Comparison of ENCODE assay signal across 11 cellular contexts in the genomic region with DNA sequence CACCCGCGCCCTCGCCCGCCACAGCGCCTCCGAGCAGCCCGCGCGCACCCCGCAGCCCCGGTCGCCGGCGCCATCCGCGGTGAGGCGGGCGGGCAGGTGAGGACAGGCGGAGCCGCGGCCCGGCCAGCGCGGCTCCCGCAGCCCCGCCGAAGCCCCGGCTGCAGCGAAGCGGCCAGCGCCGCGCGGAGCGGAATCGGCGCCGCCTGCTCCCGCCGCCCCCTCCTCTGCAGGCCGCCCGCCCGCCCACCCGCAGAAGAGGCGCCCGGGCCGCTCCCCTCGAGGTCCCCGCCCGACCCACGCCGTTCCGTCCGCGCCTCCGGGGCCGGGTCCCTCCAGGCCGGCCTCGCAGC. TPM values are rescaled to one million over a fixed set of nuclear protein-coding genes. Genes with fewer than 3 reads are reported as not detected.
A peak's percentile ranks its signal among the peaks of the same experiment; 100 is the strongest.
DNase-seq lines count a peak whose midpoint lies in the region; ATAC-seq and TF ChIP-seq lines count a peak whose summit lies in the region.
"Had no signal": no experiment of that assay in that cellular context is flagged by ENCODE, and none has a peak within 500 bp of the region (broad histone marks: within the 10 kb centered on the region; RNA-seq: fewer than 3 reads in every experiment).

No MANE protein-coding gene starts in this region.

- intact Hi-C loops in left ventricle myocardium inferior (cut with micrococcal nuclease), result no loop called here
- intact Hi-C loops in sigmoid colon (cut with DNase I), result loop anchor here (5.0 kb wide), 1 partner anchor 342 kb away; no protein-coding TSS in a partner anchor

- H3K36me3 ChIP-seq in BLaER1 treated with 17β-estradiol and CSF1 and Interleukin-3, amounts not matched to agents 10 nM and 100 nM, result no peaks in the 10 kb centered on the region
- H3K36me3 ChIP-seq in RWPE2 (ENCODE audit: low read depth) (no peaks in the 10 kb centered on the region), left ventricle myocardium inferior (no peaks in the 10 kb centered on the region), sigmoid colon (no peaks in the 10 kb centered on the region)

- DNase-seq in RWPE2 (ENCODE audit: low spot score), result no peak
- DNase-seq in left ventricle myocardium inferior, result no peak
- DNase-seq in sigmoid colon, result no peak
- no peak for DNase-seq in SW 1271 (lab: John Stamatoyannopoulos, UW)
- no peak for DNase-seq in activated gamma-delta T cell treated with Interleukin-2 at 50 U/mL for 16 hours
- DNase-seq: activated B cell treated with CpG ODN at 0.5 μM for 24 hours, kidney glomerular epithelial cell, NCI-H1417 had no signal

- H3K27ac ChIP-seq in BLaER1 treated with 17β-estradiol and CSF1 and Interleukin-3, amounts not matched to agents 10 nM and 100 nM, result no peak overlapping the region
- H3K27ac ChIP-seq in RWPE2 (ENCODE audit: poor library complexity, severe bottlenecking) (no peak overlapping the region), left ventricle myocardium inferior (replicated peaks) (peak overlapping the region; percentile 96), sigmoid colon (peak overlapping the region; percentile 28 to 64 (median 57))

- peak overlapping the region; percentile 72 to 99 (median 97) for H3K4me2 ChIP-seq in BLaER1 treated with 17β-estradiol and CSF1 and Interleukin-3, amounts not matched to agents 10 nM and 100 nM

- no peak for TF ChIP-seq EP300 in sigmoid colon (IDR thresholded peaks at IDR 0.05)

- peak overlapping the region; percentile 53 to 81 (median 69) for H3K4me3 ChIP-seq in BLaER1 treated with 17β-estradiol and CSF1 and Interleukin-3, amounts not matched to agents 10 nM and 100 nM
- peak overlapping the region; percentile 44 for H3K4me3 ChIP-seq in RWPE2 (ENCODE audit: severe bottlenecking)
- H3K4me3 ChIP-seq in left ventricle myocardium inferior, result peak overlapping the region; percentile 87
- H3K4me3 ChIP-seq in sigmoid colon, result peak overlapping the region; percentile 53 to 95 (median 72)

- H3K4me1 ChIP-seq in BLaER1 treated with 17β-estradiol and CSF1 and Interleukin-3, amounts not matched to agents 10 nM and 100 nM, result peaks cover 0 to 14% (median 6%) of the 10 kb centered on the region in 10 experiments; a peak in 12 of 20 replicates
- no peaks in the 10 kb centered on the region for H3K4me1 ChIP-seq in RWPE2 (ENCODE audit: insufficient read depth, poor library complexity, severe bottlenecking)
- peaks cover 74% of the 10 kb centered on the region for H3K4me1 ChIP-seq in left ventricle myocardium inferior
- H3K4me1 ChIP-seq in sigmoid colon, result peaks cover 0 to 52% (median 50%) of the 10 kb centered on the region in 4 donors

- no peaks in the 10 kb centered on the region for H3K9me3 ChIP-seq in BLaER1 treated with 17β-estradiol and CSF1 and Interleukin-3, amounts not matched to agents 10 nM and 100 nM (replicated peaks in 1 of 11)
- H3K9me3 ChIP-seq in RWPE2 (ENCODE audit: severe bottlenecking) (no peaks in the 10 kb centered on the region), left ventricle myocardium inferior (replicated peaks) (no peaks in the 10 kb centered on the region), sigmoid colon (no peaks in the 10 kb centered on the region)

- TF ChIP-seq CTCF in RWPE2 (IDR thresholded peaks at IDR 0.05; ENCODE audit: poor library complexity, severe bottlenecking), result no peak
- no peak for TF ChIP-seq CTCF in left ventricle myocardium inferior (IDR thresholded peaks at IDR 0.05; ENCODE audit: borderline replicate concordance)
- TF ChIP-seq CTCF in sigmoid colon (IDR thresholded peaks at IDR 0.05), result no peak

- H3K9ac ChIP-seq in BLaER1 treated with 17β-estradiol and CSF1 and Interleukin-3, amounts not matched to agents 10 nM and 100 nM, result peak overlapping the region in 10 of 11 experiments; percentile 1 to 76 (median 61); a peak in 16 of 22 replicates

- TF ChIP-seq POLR2A in sigmoid colon (IDR thresholded peaks at IDR 0.05), result no peak

- ATAC-seq in RWPE2 (ENCODE audit: low read depth), result no peak
- ATAC-seq in GM21515 (IDR thresholded peaks at IDR 0.05; ENCODE audit: unreplicated experiment), result no peak
- ATAC-seq in HG03097 (IDR thresholded peaks at IDR 0.05; ENCODE audit: low FRiP score, unreplicated experiment), result no peak

- H3K27me3 ChIP-seq in BLaER1 treated with 17β-estradiol and CSF1 and Interleukin-3, amounts not matched to agents 10 nM and 100 nM, result peaks cover 96 to 100% (median 99%) of the 10 kb centered on the region in 11 experiments
- H3K27me3 ChIP-seq in RWPE2 (ENCODE audit: insufficient read depth, poor library complexity, severe bottlenecking) (peaks cover 82% of the 10 kb centered on the region), left ventricle myocardium inferior (ENCODE audit: low read depth) (peaks cover 90% of the 10 kb centered on the region), sigmoid colon (peaks cover 67 to 93% (median 87%) of the 10 kb centered on the region in 3 donors)

- H4K20me1 ChIP-seq in BLaER1 treated with 17β-estradiol and CSF1 and Interleukin-3, amounts not matched to agents 10 nM and 100 nM, result peaks cover 0 to 89% (median 67%) of the 10 kb centered on the region in 11 experiments; a peak in 17 of 22 replicates

- WGBS in sigmoid colon, 2 donors, result 0 to 1% methylated on average over 59 of the region's 59 CpGs

RNA-seq across cellular contexts. Expression of a gene that starts 1.3 kb away (rescaled TPM):
- total RNA-seq in left ventricle myocardium inferior (16.6 TPM), sigmoid colon (1 to 10 TPM in 1 of 4 donors, under 1 TPM in 3; 0.14 to 1.1 (median 0.60) TPM)
- polyA plus RNA-seq in sigmoid colon, result 1 to 10 TPM in 1 of 3 donors, under 1 TPM in 2; under 0.01 to 1.7 (median 0.46) TPM
- total RNA-seq: activated B cell treated with CpG ODN at 0.5 μM for 24 hours had no signal

RNA-seq across cellular contexts. Expression of a gene that starts 49.0 kb away (rescaled TPM):
- total RNA-seq in left ventricle myocardium inferior (not detected), sigmoid colon (not detected)
- not detected for polyA plus RNA-seq in sigmoid colon
- total RNA-seq: activated B cell treated with CpG ODN at 0.5 μM for 24 hours had no signal

Comparison
In these comparisons a context has a peak if more than half of its experiments do, and no peak if none do; other contexts are left out.
1. H3K27ac ChIP-seq: peak in left ventricle myocardium inferior (single experiment) and sigmoid colon (4 of 4); none in BLaER1 treated with 17β-estradiol and CSF1 and Interleukin-3, amounts not matched to agents 10 nM and 100 nM (0 of 11) and RWPE2 (single experiment).
2. Peak in every context shown above with its lines, with median percentiles within 50 percentile points of each other: H3K4me3 ChIP-seq.